1 cellular context compared by ENCODE assay signal in the genomic region with DNA sequence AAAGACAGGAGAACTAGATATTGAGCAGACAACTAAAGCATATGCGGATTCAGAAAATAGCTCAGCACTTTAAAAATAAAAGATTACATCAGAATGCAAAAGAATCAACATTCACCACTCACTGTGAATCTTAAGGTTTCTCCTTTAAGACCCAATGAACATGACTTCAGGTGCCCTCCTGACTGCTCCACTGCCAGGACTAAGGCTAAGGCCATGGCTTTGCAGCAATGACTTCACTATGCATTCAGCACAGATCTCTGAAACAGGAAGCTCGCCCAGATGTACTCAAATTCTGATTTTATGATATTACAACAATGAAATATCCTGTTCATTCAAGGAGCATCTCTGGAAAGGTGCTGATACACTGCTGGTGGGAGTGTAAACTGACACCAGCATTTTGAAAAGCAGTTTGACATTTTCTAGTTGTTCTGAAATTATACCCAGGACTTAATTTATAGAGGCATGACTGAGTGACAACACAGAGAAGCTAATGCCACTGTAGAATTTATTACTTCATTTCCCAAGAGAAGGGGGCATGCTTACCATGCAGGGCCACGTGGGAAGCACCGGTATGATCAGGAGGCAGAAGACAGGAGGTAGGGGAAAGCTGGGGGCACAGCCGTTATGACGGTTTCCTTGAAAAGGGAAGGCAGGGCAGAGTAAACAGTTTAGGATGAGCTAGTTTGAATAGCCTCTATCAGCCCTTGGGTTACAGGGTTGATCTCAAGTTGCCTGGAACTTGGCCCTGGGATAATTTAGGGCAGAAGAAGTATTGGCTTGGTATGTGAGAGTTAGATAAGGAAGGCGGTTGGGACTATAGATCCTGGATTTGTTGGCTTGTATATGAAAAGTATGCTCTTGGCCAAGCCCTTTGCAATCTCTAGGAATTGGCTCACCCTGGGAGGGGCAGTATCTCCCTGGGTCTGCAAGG.
TF ChIP-seq lines count a peak whose summit lies in the region.

No MANE protein-coding gene starts in this region.

TF ChIP-seq in K562, 482 proteins besides CTCF, POLR2A, EP300 and RAD21 (continued from another document):
- TF ChIP-seq, protein P1, sequence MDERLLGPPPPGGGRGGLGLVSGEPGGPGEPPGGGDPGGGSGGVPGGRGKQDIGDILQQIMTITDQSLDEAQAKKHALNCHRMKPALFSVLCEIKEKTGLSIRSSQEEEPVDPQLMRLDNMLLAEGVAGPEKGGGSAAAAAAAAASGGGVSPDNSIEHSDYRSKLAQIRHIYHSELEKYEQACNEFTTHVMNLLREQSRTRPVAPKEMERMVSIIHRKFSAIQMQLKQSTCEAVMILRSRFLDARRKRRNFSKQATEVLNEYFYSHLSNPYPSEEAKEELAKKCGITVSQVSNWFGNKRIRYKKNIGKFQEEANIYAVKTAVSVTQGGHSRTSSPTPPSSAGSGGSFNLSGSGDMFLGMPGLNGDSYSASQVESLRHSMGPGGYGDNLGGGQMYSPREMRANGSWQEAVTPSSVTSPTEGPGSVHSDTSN (CRISPR knock-in tag; IDR thresholded peaks at IDR 0.05; ENCODE audit: low read depth): no peak
- TF ChIP-seq, protein P1 (tag; conservative IDR thresholded peaks at IDR 0.05; ENCODE audit: low read depth): no peak; the same call in 1 of the 2 replicates
- TF ChIP-seq L3MBTL2 (IDR thresholded peaks at IDR 0.05) (0 out of 2 replicates have a peak, but pooled peaks have one; percentile 14), ZNF282 (CRISPR knock-in tag; IDR thresholded peaks at IDR 0.05) (no peak), CXXC5 (CRISPR knock-in tag; IDR thresholded peaks at IDR 0.05) (no peak), RCOR1 (IDR thresholded peaks at IDR 0.05; ENCODE audit: borderline replicate concordance in 1 of 2, low read depth in 2 of 2, low read length in 2 of 2) (peak in 1 of 2 experiments; percentile 62; a peak in 2 of 4 replicates), ZNF175 (CRISPR knock-in tag; IDR thresholded peaks at IDR 0.05; ENCODE audit: low read depth) (no peak; the same call in 1 of the 2 replicates)
